Comparison of ENCODE assay signal across 24 cellular contexts in the genomic region with DNA sequence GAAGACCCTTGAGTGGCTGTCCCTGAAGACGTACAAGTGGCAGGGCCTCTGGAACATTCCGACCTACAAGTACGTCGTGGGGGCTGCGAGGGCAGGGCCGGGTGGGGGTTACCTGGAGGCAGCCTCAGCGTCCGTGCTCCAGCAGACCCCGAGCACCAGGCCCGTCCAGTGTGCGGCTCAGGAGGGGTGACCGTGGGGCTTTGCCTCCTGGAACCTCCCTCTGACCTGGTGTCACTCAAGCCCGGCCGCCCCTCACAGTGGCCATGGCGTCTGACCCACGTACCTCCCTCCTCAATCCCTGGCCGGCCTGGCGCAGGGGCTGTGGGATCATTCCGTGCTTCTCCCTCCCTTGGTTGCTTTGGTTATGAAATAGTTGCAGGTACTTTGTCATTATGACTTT.
"Had no signal": no experiment of that assay in that cellular context is flagged by ENCODE, and none has a peak within 500 bp of the region (broad histone marks: within the 10 kb centered on the region; RNA-seq: fewer than 3 reads in every experiment).

No MANE protein-coding gene starts in this region.

- H3K9me3 Mint-ChIP-seq: dendritic cell treated with granulocyte-macrophage colony-stimulating factor and Interleukin-4, amounts not matched to agents 40 ng/mL and 50 ng/mL, for 4 days; memory B cell; natural killer cell treated with Interleukin-12 subunit alpha and Interleukin-12 subunit beta and Interleukin-15 and Interleukin-18, amount 100 ng/mL, for 72 hours; stimulated activated naive B cell treated with anti-CD40 and anti-IgM and Interleukin-4, amounts not matched to agents 10 μg/mL and 1 μg/mL and 100 μg/mL, for 72 hours; stimulated activated naive CD8-positive, alpha-beta T cell treated with anti-CD3 and anti-CD28 coated beads, Interleukin-15, amount 100 ng/mL, for 72 hours had no signal

- H3K36me3 ChIP-seq: transverse colon had no signal

- H3K9me3 ChIP-seq: esophagus squamous epithelium, gastroesophageal sphincter, left ventricle myocardium inferior, lower lobe of right lung, neutrophil, psoas muscle, thoracic aorta, transverse colon had no signal

- H3K27ac Mint-ChIP-seq: dendritic cell treated with granulocyte-macrophage colony-stimulating factor and Interleukin-4, amounts not matched to agents 40 ng/mL and 50 ng/mL, for 4 days; memory B cell; mesothelial cell of epicardium; natural killer cell treated with Interleukin-12 subunit alpha and Interleukin-12 subunit beta and Interleukin-15 and Interleukin-18, amount 100 ng/mL, for 72 hours; stimulated activated naive B cell treated with anti-CD40 and anti-IgM and Interleukin-4, amounts not matched to agents 10 μg/mL and 1 μg/mL and 100 μg/mL, for 72 hours had no signal

- H3K27me3 Mint-ChIP-seq: dendritic cell treated with granulocyte-macrophage colony-stimulating factor and Interleukin-4, amounts not matched to agents 40 ng/mL and 50 ng/mL, for 4 days; memory B cell; natural killer cell treated with Interleukin-12 subunit alpha and Interleukin-12 subunit beta and Interleukin-15 and Interleukin-18, amount 100 ng/mL, for 72 hours; stimulated activated naive B cell treated with anti-CD40 and anti-IgM and Interleukin-4, amounts not matched to agents 10 μg/mL and 1 μg/mL and 100 μg/mL, for 72 hours; stimulated activated naive CD8-positive, alpha-beta T cell treated with anti-CD3 and anti-CD28 coated beads, Interleukin-15, amount 100 ng/mL, for 72 hours had no signal

- H3K4me1 ChIP-seq: gastroesophageal sphincter, psoas muscle had no signal

- H3K27ac ChIP-seq: esophagus squamous epithelium, gastroesophageal sphincter, left ventricle myocardium inferior, lower lobe of right lung, neutrophil, parathyroid adenoma, psoas muscle, skin epidermis, thoracic aorta had no signal

- H3K4me1 Mint-ChIP-seq: mesothelial cell of epicardium; stimulated activated naive B cell treated with anti-CD40 and anti-IgM and Interleukin-4, amounts not matched to agents 10 μg/mL and 1 μg/mL and 100 μg/mL, for 72 hours; stimulated activated naive CD8-positive, alpha-beta T cell treated with anti-CD3 and anti-CD28 coated beads, Interleukin-15, amount 100 ng/mL, for 72 hours had no signal

- H3K36me3 Mint-ChIP-seq: natural killer cell treated with Interleukin-12 subunit alpha and Interleukin-12 subunit beta and Interleukin-15 and Interleukin-18, amount 100 ng/mL, for 72 hours had no signal

- DNase-seq: esophagus squamous epithelium; foreskin fibroblast; glutamatergic neuron; kidney; left cardiac atrium; left ventricle myocardium inferior; lower lobe of right lung; retina; stimulated activated CD4-positive, alpha-beta T cell treated with anti-CD3 and anti-CD28 coated beads, Interleukin-2, amount 100 ng/mL, for 24 hours; stimulated activated CD4-positive, alpha-beta T cell treated with anti-CD3 and anti-CD28 coated beads, Interleukin-4, amount 100 ng/mL, for 4 hours; stimulated activated naive B cell treated with anti-CD40 and anti-IgM and Interleukin-4, amounts not matched to agents 10 μg/mL and 1 μg/mL and 100 μg/mL, for 72 hours; stimulated activated naive CD8-positive, alpha-beta T cell treated with anti-CD3 and anti-CD28 coated beads, Interleukin-15, amount 100 ng/mL, for 72 hours had no signal

- H3K27me3 ChIP-seq: esophagus squamous epithelium, gastroesophageal sphincter, neutrophil, transverse colon had no signal

- H3K4me3 Mint-ChIP-seq: dendritic cell treated with granulocyte-macrophage colony-stimulating factor and Interleukin-4, amounts not matched to agents 40 ng/mL and 50 ng/mL, for 4 days; memory B cell; mesothelial cell of epicardium; natural killer cell treated with Interleukin-12 subunit alpha and Interleukin-12 subunit beta and Interleukin-15 and Interleukin-18, amount 100 ng/mL, for 72 hours; stimulated activated naive B cell treated with anti-CD40 and anti-IgM and Interleukin-4, amounts not matched to agents 10 μg/mL and 1 μg/mL and 100 μg/mL, for 72 hours had no signal

- ATAC-seq: gastroesophageal sphincter; left cardiac atrium; lower lobe of right lung; psoas muscle; sciatic nerve; stimulated activated naive B cell treated with anti-CD40 and anti-IgM and Interleukin-4, amounts not matched to agents 10 μg/mL and 1 μg/mL and 100 μg/mL, for 72 hours had no signal

- H3K4me3 ChIP-seq: esophagus squamous epithelium, gastroesophageal sphincter, left ventricle myocardium inferior, lower lobe of right lung, psoas muscle, skin epidermis, thoracic aorta, transverse colon had no signal
